Comparison of ENCODE assay signal across 15 cellular contexts in genomic region chrX:81390244-81390643, GRCh38.
A peak's percentile ranks its signal among the peaks of the same experiment; 100 is the strongest.
DNase-seq lines count a peak whose midpoint lies in the region; ATAC-seq and TF ChIP-seq lines count a peak whose summit lies in the region.
"Had no signal": no experiment of that assay in that cellular context is flagged by ENCODE, and none has a peak within 500 bp of the region (broad histone marks: within the 10 kb centered on the region; RNA-seq: fewer than 3 reads in every experiment).

No MANE protein-coding gene starts in this region.

- POLR2A ChIA-PET in HEK293T (lab: Yijun Ruan, JAX), result no interaction called here

- ATAC-seq in GM18868 (IDR thresholded peaks at IDR 0.05; ENCODE audit: unreplicated experiment), result peak; percentile 99
- peak; percentile 74 for ATAC-seq in GM21515 (IDR thresholded peaks at IDR 0.05; ENCODE audit: unreplicated experiment)
- peak; percentile 94 for ATAC-seq in HG03097 (IDR thresholded peaks at IDR 0.05; ENCODE audit: low FRiP score, unreplicated experiment)
- peak; percentile 39 for ATAC-seq in left lobe of liver

- DNase-seq in left lobe of liver (ENCODE audit: low spot score) (no peak), activated gamma-delta T cell treated with Interleukin-2 at 50 U/mL for 16 hours (no peak), HEK293T (ENCODE audit: extremely low spot score) (no peak), midbrain (lab: John Stamatoyannopoulos, UW) (no peak)
- no peak for DNase-seq in stimulated activated CD8-positive, alpha-beta memory T cell treated with anti-CD3 and anti-CD28 coated beads, Interleukin-4, amount 100 ng/mL, for 48 hours
- DNase-seq: activated CD4-positive, alpha-beta T cell treated with anti-CD3 and anti-CD28 coated beads, Interleukin-2, amount 50 U/mL, for 4 hours; GF-D8; NCI-H1417 treated with DMSO at 0.1 percent for 48 hours; NCI-H526 treated with DMSO at 0.1 percent for 48 hours; RPMI8226; spleen; testis had no signal

- CTCF ChIA-PET in HEK293T (lab: Yijun Ruan, JAX), result interaction anchor here (0.7 kb wide), 1 partner anchor 18 kb away, joined by 5 read pairs; no protein-coding TSS in a partner anchor

TF ChIP-seq in HEK293T, 16 proteins besides CTCF, POLR2A, EP300 and RAD21:
- TF ChIP-seq ARNT (IDR thresholded peaks at IDR 0.05) (no peak), HDGF (IDR thresholded peaks at IDR 0.05; ENCODE audit: borderline replicate concordance) (no peak), FOXM1 (IDR thresholded peaks at IDR 0.05; ENCODE audit: borderline replicate concordance) (no peak), L3MBTL2 (conservative IDR thresholded peaks at IDR 0.05) (no peak), ELF4 (IDR thresholded peaks at IDR 0.05) (no peak), SUZ12 (IDR thresholded peaks at IDR 0.05) (no peak), CTBP1 (IDR thresholded peaks at IDR 0.05; ENCODE audit: borderline replicate concordance) (no peak), BHLHE40 (IDR thresholded peaks at IDR 0.05; ENCODE audit: borderline replicate concordance) (no peak), LEF1 (IDR thresholded peaks at IDR 0.05; ENCODE audit: borderline replicate concordance) (no peak), SP1 (IDR thresholded peaks at IDR 0.05) (no peak), ZNF384 (IDR thresholded peaks at IDR 0.05) (no peak), FOXA1 (IDR thresholded peaks at IDR 0.05) (no peak), TARDBP (IDR thresholded peaks at IDR 0.05) (no peak), NFRKB (IDR thresholded peaks at IDR 0.05) (no peak), FOXK2 (IDR thresholded peaks at IDR 0.05) (no peak)
- TF ChIP-seq, protein P1, sequence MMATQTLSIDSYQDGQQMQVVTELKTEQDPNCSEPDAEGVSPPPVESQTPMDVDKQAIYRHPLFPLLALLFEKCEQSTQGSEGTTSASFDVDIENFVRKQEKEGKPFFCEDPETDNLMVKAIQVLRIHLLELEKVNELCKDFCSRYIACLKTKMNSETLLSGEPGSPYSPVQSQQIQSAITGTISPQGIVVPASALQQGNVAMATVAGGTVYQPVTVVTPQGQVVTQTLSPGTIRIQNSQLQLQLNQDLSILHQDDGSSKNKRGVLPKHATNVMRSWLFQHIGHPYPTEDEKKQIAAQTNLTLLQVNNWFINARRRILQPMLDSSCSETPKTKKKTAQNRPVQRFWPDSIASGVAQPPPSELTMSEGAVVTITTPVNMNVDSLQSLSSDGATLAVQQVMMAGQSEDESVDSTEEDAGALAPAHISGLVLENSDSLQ (IDR thresholded peaks at IDR 0.05), result no peak

Comparison
In these comparisons a context has a peak if more than half of its experiments do, and no peak if none do; other contexts are left out.
1. ATAC-seq: peak in every context shown above with its lines; median percentile 99 in GM18868; 94 in HG03097; 74 in GM21515; 39 in left lobe of liver.